ENCODE assay signal across 1 cellular context in genomic region chr3:12719984-12720656, GRCh38.
TF ChIP-seq lines count a peak whose summit lies in the region.

No MANE protein-coding gene starts in this region.

TF ChIP-seq in HepG2, 621 proteins besides CTCF, POLR2A, EP300 and RAD21 (continued from another document):
- TF ChIP-seq ARID5B (CRISPR knock-in tag; IDR thresholded peaks at IDR 0.05), result 0 out of 2 replicates have a peak, but pooled peaks have one; percentile 10
- TF ChIP-seq RFX5 (IDR thresholded peaks at IDR 0.05; ENCODE audit: low read depth, low read length), result no peak; the same call in 1 of the 2 replicates
- TF ChIP-seq PAWR (CRISPR knock-in tag; IDR thresholded peaks at IDR 0.05; ENCODE audit: borderline replicate concordance), result no peak
- TF ChIP-seq ISX (CRISPR knock-in tag; conservative IDR thresholded peaks at IDR 0.05), result no peak
- TF ChIP-seq MAZ (IDR thresholded peaks at IDR 0.05; ENCODE audit: borderline replicate concordance, low read depth, low read length), result no peak
- TF ChIP-seq MAZ (CRISPR knock-in tag; IDR thresholded peaks at IDR 0.05; ENCODE audit: low read depth), result 0 out of 2 replicates have a peak, but pooled peaks have one; percentile 24
- no peak for TF ChIP-seq FOSL2 (CRISPR knock-in tag; IDR thresholded peaks at IDR 0.05)
- TF ChIP-seq SMAD9 (CRISPR knock-in tag; IDR thresholded peaks at IDR 0.05), result no peak
- TF ChIP-seq ZNF317 (CRISPR knock-in tag; IDR thresholded peaks at IDR 0.05), result peak; percentile 51; the same call in 1 of the 2 replicates
- no peak for TF ChIP-seq ZNF407 (CRISPR knock-in tag; IDR thresholded peaks at IDR 0.05; ENCODE audit: not compliant biosample characterization)
- TF ChIP-seq ZNF740 (CRISPR knock-in tag; IDR thresholded peaks at IDR 0.05), result no peak
- TF ChIP-seq SETDB1 (CRISPR knock-in tag; IDR thresholded peaks at IDR 0.05; ENCODE audit: borderline replicate concordance), result no peak
- TF ChIP-seq PHF21A (CRISPR knock-in tag; IDR thresholded peaks at IDR 0.05), result no peak
- TF ChIP-seq ZNF367 (CRISPR knock-in tag; IDR thresholded peaks at IDR 0.05; ENCODE audit: borderline replicate concordance), result no peak
- no peak for TF ChIP-seq RBAK (CRISPR knock-in tag; IDR thresholded peaks at IDR 0.05)
- TF ChIP-seq ZNF17 (CRISPR knock-in tag; IDR thresholded peaks at IDR 0.05), result no peak
- no peak for TF ChIP-seq BHLHE40 (IDR thresholded peaks at IDR 0.05; ENCODE audit: low read length)
- TF ChIP-seq BATF2 (CRISPR knock-in tag; IDR thresholded peaks at IDR 0.05), result no peak
- no peak for TF ChIP-seq HDAC6 (IDR thresholded peaks at IDR 0.05; ENCODE audit: low read depth, low read length)
